Comparison of ENCODE assay signal across 24 cellular contexts in genomic region chr10:49833162-49833561, GRCh38.
DNase-seq lines count a peak whose midpoint lies in the region; ATAC-seq, FAIRE-seq and TF ChIP-seq lines count a peak whose summit lies in the region.
"Had no signal": no experiment of that assay in that cellular context is flagged by ENCODE, and none has a peak within 500 bp of the region (broad histone marks: within the 10 kb centered on the region; RNA-seq: fewer than 3 reads in every experiment).

No MANE protein-coding gene starts in this region.

- H3K79me2 ChIP-seq in GM23338 (replicated peaks; ENCODE audit: insufficient read depth) (no peaks in the 10 kb centered on the region), K562 (ENCODE audit: control insufficient read depth, insufficient read depth, low read length) (no peaks in the 10 kb centered on the region)

- BruUV-seq in K562 (replicated peaks; lab: Mats Ljungman, UMichigan) = no TSS peak

- no peaks in the 10 kb centered on the region for H3K9me2 ChIP-seq in GM23338 (ENCODE audit: insufficient read depth)

- H3K36me3 ChIP-seq in GM23338 (ENCODE audit: insufficient read depth) = no peaks in the 10 kb centered on the region
- peaks cover 42% of the 10 kb centered on the region for H3K36me3 ChIP-seq in K562 (ENCODE audit: control insufficient read depth, insufficient read depth, low read length)
- peaks cover 29% of the 10 kb centered on the region; the same call in 1 of the 2 replicates for H3K36me3 ChIP-seq in iPS-20b (ENCODE audit: insufficient read depth, low read depth, low read length)
- peaks cover 0 to 10% of the 10 kb centered on the region in 2 donors for H3K36me3 ChIP-seq in adrenal gland (replicated peaks in 1 of 2)
- H3K36me3 ChIP-seq: HAP-1 had no signal

- H3K4me2 ChIP-seq in A549 (no peak overlapping the region), GM23338 (peak overlapping the region; percentile 6; the same call in 1 of the 2 replicates), K562 (ENCODE audit: insufficient read depth, low read length) (no peak overlapping the region)
- H3K4me2 ChIP-seq: BLaER1 had no signal

- H3K9me3 ChIP-seq in A549 (no peaks in the 10 kb centered on the region), K562 (replicated peaks; ENCODE audit: control insufficient read depth, insufficient read depth, low read depth, low read length) (no peaks in the 10 kb centered on the region), iPS-20b (ENCODE audit: insufficient read depth, low read depth, low read length) (no peaks in the 10 kb centered on the region), adrenal gland (replicated peaks in 1 of 3) (no peaks in the 10 kb centered on the region)
- H3K9me3 ChIP-seq: BLaER1, HAP-1 had no signal

- H3K27me3 ChIP-seq in GM23338 (ENCODE audit: insufficient read depth) (no peaks in the 10 kb centered on the region), K562 (ENCODE audit: control insufficient read depth in 2 of 2, insufficient read depth in 2 of 2, low read length in 2 of 2) (no peaks in the 10 kb centered on the region), iPS-20b (ENCODE audit: insufficient read depth, low read length) (no peaks in the 10 kb centered on the region), adrenal gland (no peaks in the 10 kb centered on the region)
- H3K27me3 ChIP-seq: BLaER1 had no signal

- TF ChIP-seq CTCF in A549 (IDR thresholded peaks at IDR 0.05) = no peak
- no peak for TF ChIP-seq CTCF in GM23338 (conservative IDR thresholded peaks at IDR 0.05; ENCODE audit: low read depth in 2 of 2)
- no peak for TF ChIP-seq CTCF in K562 (IDR thresholded peaks at IDR 0.05 in 2 of 3, conservative IDR thresholded peaks at IDR 0.05 in 1 of 3; ENCODE audit: insufficient read depth in 2 of 3, low read depth in 1 of 3, low read length in 3 of 3)
- TF ChIP-seq CTCF in adrenal gland (IDR thresholded peaks at IDR 0.05) = no peak

- intact Hi-C loops in K562 (cut with micrococcal nuclease) = no loop called here
- intact Hi-C loops in adrenal gland (cut with DNase I) = no loop called here

- peaks cover 15% of the 10 kb centered on the region for H3K36me3 Mint-ChIP-seq in GM23338 (ENCODE audit: low read depth)

- H3K9me1 ChIP-seq in K562 (ENCODE audit: control insufficient read depth, insufficient read depth, low read length) = no peaks in the 10 kb centered on the region

- TF ChIP-seq POLR2A in A549 (IDR thresholded peaks at IDR 0.05; ENCODE audit: low read length) (no peak), K562 (conservative IDR thresholded peaks at IDR 0.05) (no peak), adrenal gland (IDR thresholded peaks at IDR 0.05) (no peak)

- ATAC-seq in A549 (no peak), GM23338 (no peak), K562 (no peak), HG03175 (IDR thresholded peaks at IDR 0.05; ENCODE audit: unreplicated experiment) (no peak), HG03039 (IDR thresholded peaks at IDR 0.05; ENCODE audit: unreplicated experiment) (no peak)
- ATAC-seq: CD8-positive, alpha-beta T cell had no signal

- H3K4me3 ChIP-seq in A549 = no peak overlapping the region
- H3K4me3 ChIP-seq in GM23338 = no peak overlapping the region
- no peak overlapping the region for H3K4me3 ChIP-seq in K562
- no peak overlapping the region for H3K4me3 ChIP-seq in iPS-20b (ENCODE audit: low read length)
- no peak overlapping the region for H3K4me3 ChIP-seq in adrenal gland
- H3K4me3 ChIP-seq: BLaER1, HAP-1 had no signal

- H3K4me3 Mint-ChIP-seq in GM23338 = no peak overlapping the region
- H3K4me3 Mint-ChIP-seq: B cell; CD4-positive, CD25-positive, alpha-beta regulatory T cell; CD8-positive, alpha-beta T cell; HFFc6 had no signal

- TF ChIP-seq EP300 in A549 (IDR thresholded peaks at IDR 0.05) (no peak), K562 (IDR thresholded peaks at IDR 0.05; ENCODE audit: low read length) (no peak)

- H2AFZ ChIP-seq in GM23338 (no peak overlapping the region), K562 (ENCODE audit: low read depth, low read length) (no peak overlapping the region)

- H4K20me1 ChIP-seq in GM23338 (replicated peaks; ENCODE audit: insufficient read depth) (no peaks in the 10 kb centered on the region), K562 (replicated peaks; ENCODE audit: control insufficient read depth, insufficient read depth, low read length) (no peaks in the 10 kb centered on the region)
- H4K20me1 ChIP-seq: BLaER1 had no signal

- in situ Hi-C loops in K562 (cut with MboI) = no loop called here

- CTCF ChIA-PET in A549 (lab: Yijun Ruan, JAX) (no interaction called here), K562 (lab: Yijun Ruan, JAX; ENCODE audit: low intra/inter-chr PET ratio) (no interaction called here)

- no peaks in the 10 kb centered on the region for H3F3A ChIP-seq in GM23338 (replicated peaks; ENCODE audit: low read depth)

- H3K27ac ChIP-seq in A549 (no peak overlapping the region), GM23338 (ENCODE audit: low read depth) (0 out of 2 replicates have a peak overlapping the region, but pooled peaks have one; percentile 5), K562 (ENCODE audit: extremely low read depth, low read depth, low read length) (no peak overlapping the region), iPS-20b (ENCODE audit: low read length) (peak overlapping the region; percentile 30), adrenal gland (no peak overlapping the region)
- H3K27ac ChIP-seq: BLaER1, C4-2B had no signal

- no peak overlapping the region for H3K9ac ChIP-seq in K562 (ENCODE audit: insufficient read depth in 1 of 2, low read depth in 2 of 2, low read length in 2 of 2)
- H3K9ac ChIP-seq in iPS-20b (ENCODE audit: low read depth, low read length) = peak overlapping the region; percentile 63; the same call in 1 of the 2 replicates
- H3K9ac ChIP-seq: BLaER1 had no signal

- no peak for DNase-seq in A549 (ENCODE audit: low read depth in 1 of 2, low spot score in 1 of 2)
- no peak for DNase-seq in GM23338 (ENCODE audit: low spot score)
- DNase-seq in K562 (ENCODE audit: extremely low read depth in 1 of 4, low spot score in 3 of 4) = no peak
- no peak for DNase-seq in cerebellum (ENCODE audit: low spot score)
- DNase-seq in adrenal gland = no peak
- DNase-seq: 8988T; Caco-2; CD4-positive, CD25-positive, alpha-beta regulatory T cell; CD8-positive, alpha-beta T cell; DMS153; DND-41; GOT3; HFFc6 had no signal

- peaks cover 19% of the 10 kb centered on the region for H3K4me1 ChIP-seq in A549
- peaks cover 49% of the 10 kb centered on the region for H3K4me1 ChIP-seq in GM23338 (ENCODE audit: insufficient read depth)
- H3K4me1 ChIP-seq in K562 (replicated peaks in 1 of 2; ENCODE audit: control insufficient read depth in 2 of 2, insufficient read depth in 2 of 2, low read length in 2 of 2) = no peaks in the 10 kb centered on the region
- H3K4me1 ChIP-seq in iPS-20b (ENCODE audit: insufficient read depth, low read length) = peaks cover 49% of the 10 kb centered on the region
- no peaks in the 10 kb centered on the region for H3K4me1 ChIP-seq in adrenal gland (replicated peaks in 1 of 2)

- H3K27ac Mint-ChIP-seq in GM23338 = peak overlapping the region; percentile 99; the same call in 1 of the 2 replicates
- H3K27ac Mint-ChIP-seq: B cell; CD4-positive, CD25-positive, alpha-beta regulatory T cell; CD8-positive, alpha-beta T cell; HFFc6 had no signal

- POLR2A ChIA-PET in A549 (lab: Yijun Ruan, JAX) (no interaction called here), K562 (lab: Yijun Ruan, JAX) (interaction anchor here (1.2 kb wide), 2 partner anchors 9 to 23 kb away, joined by 3 to 4 read pairs; no protein-coding TSS in a partner anchor)

- FAIRE-seq in A549 (lab: Jason Lieb, UNC) = peak; percentile 46
- FAIRE-seq in K562 (lab: Jason Lieb, UNC) = no peak
- FAIRE-seq: G401.6, GM12892, GM19239, H54 had no signal

- TF ChIP-seq RAD21 in A549 (conservative IDR thresholded peaks at IDR 0.05 in 1 of 2, IDR thresholded peaks at IDR 0.05 in 1 of 2) (no peak), K562 (CRISPR knock-in tag; conservative IDR thresholded peaks at IDR 0.05 in 1 of 2, IDR thresholded peaks at IDR 0.05 in 1 of 2) (no peak)

- no peaks in the 10 kb centered on the region for H3K27me3 Mint-ChIP-seq in GM23338 (ENCODE audit: insufficient read depth, low read depth, poor library complexity)
- H3K27me3 Mint-ChIP-seq: B cell; CD4-positive, CD25-positive, alpha-beta regulatory T cell had no signal

- peaks cover 66% of the 10 kb centered on the region for H3K4me1 Mint-ChIP-seq in GM23338
- H3K4me1 Mint-ChIP-seq: B cell had no signal

- no peaks in the 10 kb centered on the region for H3K9me3 Mint-ChIP-seq in GM23338
- H3K9me3 Mint-ChIP-seq: CD4-positive, CD25-positive, alpha-beta regulatory T cell; CD8-positive, alpha-beta T cell; HFFc6 had no signal

TF ChIP-seq in A549, 52 proteins besides CTCF, POLR2A, EP300 and RAD21 (continues in another document):
- TF ChIP-seq ELK1 (IDR thresholded peaks at IDR 0.05; ENCODE audit: low read depth, low read length) = no peak

TF ChIP-seq in GM23338, 12 proteins besides CTCF, POLR2A, EP300 and RAD21 (continues in another document):
- no peak for TF ChIP-seq STAT1 (IDR thresholded peaks at IDR 0.05; ENCODE audit: unreplicated experiment)
- no peak for TF ChIP-seq ZNF331 (CRISPR knock-in tag; IDR thresholded peaks at IDR 0.05; ENCODE audit: low read depth)
- TF ChIP-seq EZH2 (IDR thresholded peaks at IDR 0.05; ENCODE audit: low read depth, unreplicated experiment) = no peak
- TF ChIP-seq EZH2phosphoT487 (IDR thresholded peaks at IDR 0.05; ENCODE audit: unreplicated experiment) = no peak
- no peak for TF ChIP-seq POLR2AphosphoS5 (IDR thresholded peaks at IDR 0.05; ENCODE audit: low read depth)

TF ChIP-seq in K562, 482 proteins besides CTCF, POLR2A, EP300 and RAD21 (continues in another document):
- TF ChIP-seq RBM22 (IDR thresholded peaks at IDR 0.05; ENCODE audit: low read depth, low read length, poor library complexity, severe bottlenecking) = no peak
- no peak for TF ChIP-seq TAL1 (IDR thresholded peaks at IDR 0.05)
- no peak for TF ChIP-seq BMI1 (IDR thresholded peaks at IDR 0.05; ENCODE audit: low read length)
- 0 out of 2 replicates have a peak, but pooled peaks have one; percentile 13 for TF ChIP-seq MAFG (tag; conservative IDR thresholded peaks at IDR 0.05)

Comparison
In these comparisons a context has a peak if more than half of its experiments do, and no peak if none do; other contexts are left out.
1. H3K27ac ChIP-seq: peak in GM23338 (single experiment) and iPS-20b (single experiment); none in A549 (0 of 2), K562 (single experiment) and adrenal gland (0 of 5).
2. Of the 35 proteins assayed by ChIP-seq in both K562 and A549: peak only in K562: none; only in A549: MAFK; in both: none; in neither: 34.